In genomic region chr14:55892906-55893305, GRCh38 we compare ENCODE assay signal across 17 cellular contexts.
"Had no signal": no experiment of that assay in that cellular context is flagged by ENCODE, and none has a peak within 500 bp of the region (broad histone marks: within the 10 kb centered on the region; RNA-seq: fewer than 3 reads in every experiment).

No MANE protein-coding gene starts in this region.

- H3K4me3 Mint-ChIP-seq: naive thymus-derived CD8-positive, alpha-beta T cell had no signal

- H3K36me3 ChIP-seq: gastrocnemius medialis, heart right ventricle, neutrophil, sigmoid colon, stomach, thoracic aorta, transverse colon had no signal

- H3K9me3 Mint-ChIP-seq: naive thymus-derived CD8-positive, alpha-beta T cell had no signal

- ATAC-seq: esophagus mucosa; left lobe of liver; naive thymus-derived CD8-positive, alpha-beta T cell had no signal

- H3K4me1 ChIP-seq: transverse colon had no signal

- H3K36me3 Mint-ChIP-seq: naive thymus-derived CD8-positive, alpha-beta T cell had no signal

- DNase-seq: effector memory CD4-positive, alpha-beta T cell; heart right ventricle; hypothalamus; kidney glomerular epithelial cell; mammary epithelial cell; naive thymus-derived CD8-positive, alpha-beta T cell; sigmoid colon; stimulated activated CD4-positive, alpha-beta T cell treated with anti-CD3 and anti-CD28 coated beads, Interleukin-2, amount 100 ng/mL, for 24 hours; stimulated activated naive CD4-positive, alpha-beta T cell; stomach; transverse colon had no signal

- H3K27ac ChIP-seq: gastrocnemius medialis, heart right ventricle, neutrophil, skin epidermis, stomach, thoracic aorta, transverse colon had no signal

- H3K4me3 ChIP-seq: gastrocnemius medialis, heart right ventricle, sigmoid colon, skin epidermis, stomach, thoracic aorta, transverse colon had no signal

- H3K9me3 ChIP-seq: gastrocnemius medialis, heart right ventricle, neutrophil, sigmoid colon, stomach, thoracic aorta, transverse colon had no signal

- H3K4me1 Mint-ChIP-seq: naive thymus-derived CD8-positive, alpha-beta T cell had no signal

- H3K27me3 ChIP-seq: gastrocnemius medialis, heart right ventricle, neutrophil, sigmoid colon, stomach, transverse colon had no signal

- H3K27ac Mint-ChIP-seq: naive thymus-derived CD8-positive, alpha-beta T cell had no signal
